Comparison of ENCODE assay signal across 12 cellular contexts in genomic region chr20:37394543-37395410, GRCh38. TPM values are rescaled to one million over a fixed set of nuclear protein-coding genes. Genes with fewer than 3 reads are reported as not detected.
DNase-seq lines count a peak whose midpoint lies in the region; ATAC-seq lines count a peak whose summit lies in the region.
"Had no signal": no experiment of that assay in that cellular context is flagged by ENCODE, and none has a peak within 500 bp of the region (broad histone marks: within the 10 kb centered on the region; RNA-seq: fewer than 3 reads in every experiment).

No MANE protein-coding gene starts in this region.

- H3K27me3 ChIP-seq in BLaER1 treated with 17β-estradiol and CSF1 and Interleukin-3, amounts not matched to agents 10 nM and 100 nM = no peaks in the 10 kb centered on the region
- H3K27me3 ChIP-seq in HUES64 (ENCODE audit: insufficient read depth, low read length) (no peaks in the 10 kb centered on the region), adipocyte (replicated peaks; ENCODE audit: control insufficient read depth, insufficient read depth, low read length) (no peaks in the 10 kb centered on the region), HAP-1 (ENCODE audit: low read depth) (no peaks in the 10 kb centered on the region)

- 87% methylated on average over 19 of the region's 19 CpGs for WGBS in HUES64
- 83 to 92% methylated on average over 10 to 18 of the region's 19 CpGs for WGBS in mesodermal cell (ENCODE audit: insufficient coverage in 2 of 2), 2 experiments

- peaks cover 37 to 57% (median 43%) of the 10 kb centered on the region in 10 experiments for H3K4me1 ChIP-seq in BLaER1 treated with 17β-estradiol and CSF1 and Interleukin-3, amounts not matched to agents 10 nM and 100 nM
- H3K4me1 ChIP-seq in HUES64 (ENCODE audit: insufficient read depth, low read length) = peaks cover 22% of the 10 kb centered on the region
- H3K4me1 ChIP-seq in adipocyte (ENCODE audit: control insufficient read depth, insufficient read depth, low read length) = peaks cover 14% of the 10 kb centered on the region
- H3K4me1 ChIP-seq in mesodermal cell (ENCODE audit: control insufficient read depth, insufficient read depth, low read length, poor library complexity, severe bottlenecking) = peaks cover 47% of the 10 kb centered on the region
- H3K4me1 ChIP-seq in HAP-1 = peaks cover 8% of the 10 kb centered on the region

- no peak for DNase-seq in adipocyte (ENCODE audit: low read depth)
- DNase-seq in HAP-1 (ENCODE audit: low spot score in 2 of 2) = no peak
- no peak for DNase-seq in globus pallidus (ENCODE audit: low spot score)
- DNase-seq: amygdala, mesendoderm, NCI-H1694, T-helper 1 cell had no signal

- no peak overlapping the region for H3K4me3 Mint-ChIP-seq in stimulated activated memory B cell treated with anti-CD40 and anti-IgM and Interleukin-4, amounts not matched to agents 10 μg/mL and 1 μg/mL and 100 μg/mL, for 72 hours

- H3K27ac ChIP-seq in BLaER1 treated with 17β-estradiol and CSF1 and Interleukin-3, amounts not matched to agents 10 nM and 100 nM = peak overlapping the region in 9 of 11 experiments; percentile 15 to 65 (median 50); a peak in 14 of 22 replicates
- H3K27ac ChIP-seq in HUES64 (ENCODE audit: low read depth, low read length) (no peak overlapping the region), mesodermal cell (ENCODE audit: low read depth, low read length, severe bottlenecking) (peak overlapping the region; percentile 37)

- H3K9me3 Mint-ChIP-seq in stimulated activated memory B cell treated with anti-CD40 and anti-IgM and Interleukin-4, amounts not matched to agents 10 μg/mL and 1 μg/mL and 100 μg/mL, for 72 hours = no peaks in the 10 kb centered on the region

- peaks cover 60% of the 10 kb centered on the region for H3K36me3 Mint-ChIP-seq in stimulated activated memory B cell treated with anti-CD40 and anti-IgM and Interleukin-4, amounts not matched to agents 10 μg/mL and 1 μg/mL and 100 μg/mL, for 72 hours

- ATAC-seq in HG03520 (IDR thresholded peaks at IDR 0.05; ENCODE audit: unreplicated experiment) = no peak
- ATAC-seq in stimulated activated memory B cell treated with anti-CD40 and anti-IgM and Interleukin-4, amounts not matched to agents 10 μg/mL and 1 μg/mL and 100 μg/mL, for 72 hours = no peak

- H3K4me2 ChIP-seq in BLaER1 treated with 17β-estradiol and CSF1 and Interleukin-3, amounts not matched to agents 10 nM and 100 nM = peak overlapping the region; percentile 54 to 84 (median 67)

- peak overlapping the region; percentile 20 to 69 (median 42); a peak in 18 of 22 replicates for H3K9ac ChIP-seq in BLaER1 treated with 17β-estradiol and CSF1 and Interleukin-3, amounts not matched to agents 10 nM and 100 nM
- peak overlapping the region; percentile 35; the same call in 1 of the 2 replicates for H3K9ac ChIP-seq in HUES64 (ENCODE audit: low read depth, low read length)
- peak overlapping the region; percentile 53 for H3K9ac ChIP-seq in adipocyte (ENCODE audit: low read length)

- in situ Hi-C loops in HAP-1 (cut with MboI; ENCODE audit: low sequenced_read_pairs) = no loop called here

- H3K27me3 Mint-ChIP-seq in stimulated activated memory B cell treated with anti-CD40 and anti-IgM and Interleukin-4, amounts not matched to agents 10 μg/mL and 1 μg/mL and 100 μg/mL, for 72 hours = no peaks in the 10 kb centered on the region

- H3K27ac Mint-ChIP-seq in stimulated activated memory B cell treated with anti-CD40 and anti-IgM and Interleukin-4, amounts not matched to agents 10 μg/mL and 1 μg/mL and 100 μg/mL, for 72 hours = no peak overlapping the region

- H3K36me3 ChIP-seq in BLaER1 treated with 17β-estradiol and CSF1 and Interleukin-3, amounts not matched to agents 10 nM and 100 nM = peaks cover 23 to 98% (median 54%) of the 10 kb centered on the region in 11 experiments; a peak in 21 of 22 replicates
- H3K36me3 ChIP-seq in HUES64 (ENCODE audit: insufficient read depth, low read length) (peaks cover 22% of the 10 kb centered on the region), adipocyte (ENCODE audit: control insufficient read depth, insufficient read depth, low read length, severe bottlenecking) (peaks cover 28% of the 10 kb centered on the region), mesodermal cell (ENCODE audit: control insufficient read depth, insufficient read depth, low read length) (peaks cover 70% of the 10 kb centered on the region), HAP-1 (replicated peaks) (peaks cover 13% of the 10 kb centered on the region)

- no peak overlapping the region for H3K4me3 ChIP-seq in BLaER1 treated with 17β-estradiol and CSF1 and Interleukin-3, amounts not matched to agents 10 nM and 100 nM
- no peak overlapping the region for H3K4me3 ChIP-seq in HUES64 (ENCODE audit: low read length)
- no peak overlapping the region for H3K4me3 ChIP-seq in adipocyte (ENCODE audit: low read length)
- H3K4me3 ChIP-seq in mesodermal cell (ENCODE audit: extremely low read depth, insufficient read depth, low read length, poor library complexity, severe bottlenecking) = no peak overlapping the region
- no peak overlapping the region for H3K4me3 ChIP-seq in HAP-1

- H4K20me1 ChIP-seq in BLaER1 treated with 17β-estradiol and CSF1 and Interleukin-3, amounts not matched to agents 10 nM and 100 nM = peaks cover 0 to 85% (median 9%) of the 10 kb centered on the region in 11 experiments; a peak in 12 of 22 replicates

- H3K4me1 Mint-ChIP-seq in stimulated activated memory B cell treated with anti-CD40 and anti-IgM and Interleukin-4, amounts not matched to agents 10 μg/mL and 1 μg/mL and 100 μg/mL, for 72 hours = no peaks in the 10 kb centered on the region

- no peaks in the 10 kb centered on the region for H3K9me3 ChIP-seq in BLaER1 treated with 17β-estradiol and CSF1 and Interleukin-3, amounts not matched to agents 10 nM and 100 nM (replicated peaks in 1 of 11)
- H3K9me3 ChIP-seq in HUES64 (ENCODE audit: insufficient read depth, low read depth, low read length) = no peaks in the 10 kb centered on the region
- no peaks in the 10 kb centered on the region for H3K9me3 ChIP-seq in adipocyte (ENCODE audit: control insufficient read depth, low read length)
- no peaks in the 10 kb centered on the region for H3K9me3 ChIP-seq in mesodermal cell (ENCODE audit: control insufficient read depth, low read length)
- no peaks in the 10 kb centered on the region for H3K9me3 ChIP-seq in HAP-1

RNA-seq across cellular contexts. Expression of gene SRC, which starts 48.8 kb away (rescaled TPM):
- 20.4 TPM for polyA plus RNA-seq in HUES64 (2013, experiment 1 of 2)
- 22.5 TPM for polyA plus RNA-seq in HUES64 (2013, experiment 2 of 2)
- 97.8 TPM for polyA plus RNA-seq in mesodermal cell (2013, experiment 1 of 2)
- 102 TPM for polyA plus RNA-seq in mesodermal cell (2013, experiment 2 of 2)
